Comparison of ENCODE assay signal across 11 cellular contexts in genomic region chr9:16213781-16214515, GRCh38.
DNase-seq lines count a peak whose midpoint lies in the region; ATAC-seq, FAIRE-seq and TF ChIP-seq lines count a peak whose summit lies in the region.
"Had no signal": no experiment of that assay in that cellular context is flagged by ENCODE, and none has a peak within 500 bp of the region (broad histone marks: within the 10 kb centered on the region; RNA-seq: fewer than 3 reads in every experiment).

No MANE protein-coding gene starts in this region.

- in situ Hi-C loops in HepG2 (cut with HindIII; ENCODE audit: extremely low pct_ligation_motif_present, low pct_unique_long_range_greater_than_20kb) = no loop called here

- intact Hi-C loops in HepG2 (cut with micrococcal nuclease; ENCODE audit: unreplicated experiment) = no loop called here

- 37% methylated on average over 6 of the region's 6 CpGs for WGBS in liver
- 9% methylated on average over 6 of the region's 6 CpGs for WGBS in HepG2 (ENCODE audit: low lambda C conversion rate)

- no peak for TF ChIP-seq EP300 in HepG2 (IDR thresholded peaks at IDR 0.05; ENCODE audit: low read depth in 2 of 2, low read length in 2 of 2)
- TF ChIP-seq EP300 in HepG2 (CRISPR knock-in tag; IDR thresholded peaks at IDR 0.05; ENCODE audit: borderline replicate concordance) = no peak

- POLR2A ChIA-PET in HepG2 (lab: Yijun Ruan, JAX) = no interaction called here

- no peaks in the 10 kb centered on the region for H3K36me3 ChIP-seq in liver (ENCODE audit: control insufficient read depth in 4 of 4, insufficient read depth in 3 of 4, low read depth in 1 of 4, low read length in 3 of 4)
- H3K36me3 ChIP-seq in HepG2 (replicated peaks in 1 of 2; ENCODE audit: control insufficient read depth in 1 of 2, insufficient read depth in 2 of 2, low read length in 2 of 2) = no peaks in the 10 kb centered on the region
- H3K36me3 ChIP-seq in muscle layer of duodenum (ENCODE audit: control insufficient read depth in 1 of 2, insufficient read depth in 2 of 2, low read length in 2 of 2) = no peaks in the 10 kb centered on the region

- H3K27me3 ChIP-seq in liver (ENCODE audit: control insufficient read depth in 4 of 4, insufficient read depth in 4 of 4, low read length in 3 of 4) = no peaks in the 10 kb centered on the region
- H3K27me3 ChIP-seq in HepG2 (ENCODE audit: control insufficient read depth in 1 of 2, insufficient read depth in 2 of 2, low read length in 2 of 2) = peaks cover 0 to 3% of the 10 kb centered on the region in 2 experiments; a peak in 2 of 5 replicates
- H3K27me3 ChIP-seq in muscle layer of duodenum (ENCODE audit: low read depth, low read length) = no peaks in the 10 kb centered on the region

- H3K4me1 ChIP-seq in liver (ENCODE audit: control insufficient read depth in 4 of 4, insufficient read depth in 4 of 4, low read length in 3 of 4) (peaks cover 0 to 2% (median 0%) of the 10 kb centered on the region in 4 donors), HepG2 (ENCODE audit: insufficient read depth, low read length) (no peaks in the 10 kb centered on the region), muscle layer of duodenum (ENCODE audit: control insufficient read depth in 1 of 2, insufficient read depth in 2 of 2, low read length in 2 of 2) (peaks cover 4 to 20% of the 10 kb centered on the region in 2 donors)

- ATAC-seq in HepG2 = no peak
- ATAC-seq in esophagus mucosa = peak; percentile 87
- no peak for ATAC-seq in GM21786 (IDR thresholded peaks at IDR 0.05; ENCODE audit: unreplicated experiment)
- ATAC-seq in GM19324 (IDR thresholded peaks at IDR 0.05; ENCODE audit: low FRiP score, unreplicated experiment) = no peak

- TF ChIP-seq CTCF in liver (IDR thresholded peaks at IDR 0.05; ENCODE audit: low read depth, low read length, missing input control) = no peak
- no peak for TF ChIP-seq CTCF in HepG2 (CRISPR knock-in tag; IDR thresholded peaks at IDR 0.05)

- no peak overlapping the region for H3K4me2 ChIP-seq in HepG2 (ENCODE audit: low read depth, low read length)

- no peak overlapping the region for H2AFZ ChIP-seq in HepG2 (ENCODE audit: low read length)

- no peak for FAIRE-seq in HepG2 (lab: Jason Lieb, UNC)
- FAIRE-seq: H1 had no signal

- no peaks in the 10 kb centered on the region for H3K9me3 ChIP-seq in liver (ENCODE audit: control insufficient read depth in 4 of 4, low read length in 3 of 4)
- no peaks in the 10 kb centered on the region for H3K9me3 ChIP-seq in HepG2 (ENCODE audit: low read length)
- H3K9me3 ChIP-seq in muscle layer of duodenum (ENCODE audit: control insufficient read depth in 1 of 2, low read length in 2 of 2) = no peaks in the 10 kb centered on the region

- DNase-seq in HepG2 (ENCODE audit: low spot score) (no peak), SIG-M5 treated with dmso at 0.1 percent for 504 hours (lab: John Stamatoyannopoulos, UW; ENCODE audit: unreplicated experiment) (no peak), NCI-H526 treated with DMSO at 0.1 percent for 48 hours (lab: John Stamatoyannopoulos, UW) (no peak)
- DNase-seq: NK-92 treated with Interleukin-12 subunit alpha and Interleukin-12 subunit beta, amount 100 ng/mL, for 24 hours had no signal

- H4K20me1 ChIP-seq in HepG2 (ENCODE audit: insufficient read depth, low read length) = no peaks in the 10 kb centered on the region

- peak overlapping the region in 1 of 2 donors; percentile 25 for H3K27ac ChIP-seq in liver (ENCODE audit: low read depth in 1 of 2, low read length in 2 of 2)
- H3K27ac ChIP-seq in HepG2 (ENCODE audit: extremely low read length, insufficient read depth, low read length) = no peak overlapping the region
- H3K27ac ChIP-seq in muscle layer of duodenum (ENCODE audit: low read length) = peak overlapping the region; percentile 3
- H3K27ac ChIP-seq: VCaP had no signal

- no peaks in the 10 kb centered on the region for H3K79me2 ChIP-seq in HepG2 (ENCODE audit: insufficient read depth, low read length)

- BruUV-seq in HepG2 (replicated peaks; lab: Mats Ljungman, UMichigan) = no TSS peak

- no peak overlapping the region for H3K9ac ChIP-seq in liver (ENCODE audit: low read depth in 1 of 2, low read length in 2 of 2)
- no peak overlapping the region for H3K9ac ChIP-seq in HepG2 (ENCODE audit: insufficient read depth, low read depth, low read length)

- peak; percentile 34 to 54 for TF ChIP-seq RAD21 in liver (IDR thresholded peaks at IDR 0.05)
- TF ChIP-seq RAD21 in HepG2 (CRISPR knock-in tag; IDR thresholded peaks at IDR 0.05) = no peak

- no peak for TF ChIP-seq POLR2A in HepG2 (IDR thresholded peaks at IDR 0.05; ENCODE audit: insufficient read depth in 1 of 2, low read depth in 2 of 2, low read length in 2 of 2)

- H3K4me3 ChIP-seq in liver (ENCODE audit: low read depth in 1 of 3, low read length in 3 of 3) (no peak overlapping the region), HepG2 (replicated peaks in 1 of 3; ENCODE audit: insufficient read depth in 1 of 3, low read depth in 2 of 3, low read length in 3 of 3) (no peak overlapping the region), muscle layer of duodenum (ENCODE audit: low read depth in 1 of 2, low read length in 2 of 2) (no peak overlapping the region)

- CTCF ChIA-PET in HepG2 (lab: Yijun Ruan, JAX; ENCODE audit: low intra/inter-chr PET ratio, low total read pairs) = no interaction called here

TF ChIP-seq in liver, 16 proteins besides CTCF, POLR2A, EP300 and RAD21 (continues in another document):
- peak in 1 of 2 donors; percentile 86 for TF ChIP-seq RXRA (IDR thresholded peaks at IDR 0.05)
- TF ChIP-seq TAF1 (conservative IDR thresholded peaks at IDR 0.05) = no peak
- TF ChIP-seq ATF3 (IDR thresholded peaks at IDR 0.05) = no peak
- TF ChIP-seq EGR1 (IDR thresholded peaks at IDR 0.05; ENCODE audit: low read depth in 2 of 2) = no peak
- TF ChIP-seq REST (IDR thresholded peaks at IDR 0.05) = no peak
- TF ChIP-seq FOXA2 (IDR thresholded peaks at IDR 0.05) = peak; percentile 51
- TF ChIP-seq HNF4A (conservative IDR thresholded peaks at IDR 0.05) = peak; percentile 58 to 95

TF ChIP-seq in HepG2, 621 proteins besides CTCF, POLR2A, EP300 and RAD21 (continues in another document):
- TF ChIP-seq TOPORS (CRISPR knock-in tag; IDR thresholded peaks at IDR 0.05) (no peak), FOXP1 (IDR thresholded peaks at IDR 0.05) (no peak), FOXP1 (CRISPR knock-in tag; IDR thresholded peaks at IDR 0.05) (no peak), E2F5 (CRISPR knock-in tag; conservative IDR thresholded peaks at IDR 0.05) (no peak), NCOR1 (IDR thresholded peaks at IDR 0.05; ENCODE audit: borderline replicate concordance, low read length) (no peak), ZBTB20 (CRISPR knock-in tag; IDR thresholded peaks at IDR 0.05; ENCODE audit: borderline replicate concordance, low read depth) (no peak), ZKSCAN8 (CRISPR knock-in tag; IDR thresholded peaks at IDR 0.05; ENCODE audit: borderline replicate concordance) (no peak), ZNF687 (CRISPR knock-in tag; IDR thresholded peaks at IDR 0.05) (no peak), ZNF761 (CRISPR knock-in tag; conservative IDR thresholded peaks at IDR 0.05) (no peak), ZSCAN20 (CRISPR knock-in tag; IDR thresholded peaks at IDR 0.05; ENCODE audit: borderline replicate concordance) (no peak), CHD4 (IDR thresholded peaks at IDR 0.05; ENCODE audit: borderline replicate concordance, low read length) (no peak)
